In genomic region chr17:7572588-7573323, GRCh38 we compare ENCODE assay signal across 2 cellular contexts.
TF ChIP-seq lines count a peak whose summit lies in the region.

No MANE protein-coding gene starts in this region.

TF ChIP-seq in HCT116, 20 proteins besides CTCF, POLR2A, EP300 and RAD21 (continued from another document):
- no peak for TF ChIP-seq REST (IDR thresholded peaks at IDR 0.05; ENCODE audit: low read depth)
- no peak for TF ChIP-seq TCF7L2 (IDR thresholded peaks at IDR 0.05; ENCODE audit: borderline replicate concordance, extremely low read depth, insufficient read depth, insufficient read length)
- TF ChIP-seq JUND (IDR thresholded peaks at IDR 0.05): 0 out of 2 replicates have a peak, but pooled peaks have one; percentile 43
- TF ChIP-seq SIN3A (IDR thresholded peaks at IDR 0.05; ENCODE audit: low read depth): peak; percentile 96
- TF ChIP-seq SP1 (IDR thresholded peaks at IDR 0.05; ENCODE audit: low read depth): peak; percentile 100
- peak; percentile 99 for TF ChIP-seq POLR2AphosphoS5 (IDR thresholded peaks at IDR 0.05; ENCODE audit: low read depth, low read length)
- TF ChIP-seq EGR1 (IDR thresholded peaks at IDR 0.05; ENCODE audit: low read depth): peak; percentile 14; the same call in 1 of the 2 replicates
- TF ChIP-seq FOSL1 (IDR thresholded peaks at IDR 0.05; ENCODE audit: low read depth): no peak

TF ChIP-seq in SK-N-SH, 30 proteins besides CTCF, POLR2A, EP300 and RAD21:
- TF ChIP-seq REST (IDR thresholded peaks at IDR 0.05; ENCODE audit: low read depth, low read length) (peak; percentile 63; the same call in 1 of the 2 replicates), MXI1 (IDR thresholded peaks at IDR 0.05; ENCODE audit: low read depth, low read length) (no peak; the same call in 1 of the 2 replicates), CHD2 (IDR thresholded peaks at IDR 0.05; ENCODE audit: low read length, partially characterized antibody) (peak; percentile 96), FOXJ3 (CRISPR knock-in tag; IDR thresholded peaks at IDR 0.05) (no peak), TEAD4 (IDR thresholded peaks at IDR 0.05; ENCODE audit: borderline replicate concordance, insufficient read depth) (0 out of 2 replicates have a peak, but pooled peaks have one; percentile 7), EZH2phosphoT487 (IDR thresholded peaks at IDR 0.05; ENCODE audit: borderline replicate concordance, low read depth) (no peak), ELF1 (IDR thresholded peaks at IDR 0.05) (no peak), POLR2AphosphoS5 (IDR thresholded peaks at IDR 0.05; ENCODE audit: low read depth, low read length) (peak; percentile 99), SIN3A (IDR thresholded peaks at IDR 0.05; ENCODE audit: borderline replicate concordance, low read depth, low read length) (peak; percentile 95), TAF1 (IDR thresholded peaks at IDR 0.05; ENCODE audit: borderline replicate concordance, low read depth, low read length) (peak; percentile 92), RCOR1 (IDR thresholded peaks at IDR 0.05; ENCODE audit: low read length) (no peak; the same call in 1 of the 2 replicates), NFIC (IDR thresholded peaks at IDR 0.05; ENCODE audit: borderline replicate concordance) (no peak), YY1 (IDR thresholded peaks at IDR 0.05; ENCODE audit: low read depth) (peak; percentile 92), MAX (IDR thresholded peaks at IDR 0.05; ENCODE audit: low read depth) (no peak), RFX5 (IDR thresholded peaks at IDR 0.05; ENCODE audit: low read length) (no peak), GABPA (IDR thresholded peaks at IDR 0.05; ENCODE audit: low read depth) (peak; percentile 91), FOSL2 (IDR thresholded peaks at IDR 0.05; ENCODE audit: borderline replicate concordance, low read depth) (no peak; the same call in 1 of the 2 replicates), TCF12 (IDR thresholded peaks at IDR 0.05) (peak; percentile 11; the same call in 1 of the 2 replicates), MEF2A (IDR thresholded peaks at IDR 0.05; ENCODE audit: borderline replicate concordance, low read depth) (no peak)
- TF ChIP-seq, protein P1, sequence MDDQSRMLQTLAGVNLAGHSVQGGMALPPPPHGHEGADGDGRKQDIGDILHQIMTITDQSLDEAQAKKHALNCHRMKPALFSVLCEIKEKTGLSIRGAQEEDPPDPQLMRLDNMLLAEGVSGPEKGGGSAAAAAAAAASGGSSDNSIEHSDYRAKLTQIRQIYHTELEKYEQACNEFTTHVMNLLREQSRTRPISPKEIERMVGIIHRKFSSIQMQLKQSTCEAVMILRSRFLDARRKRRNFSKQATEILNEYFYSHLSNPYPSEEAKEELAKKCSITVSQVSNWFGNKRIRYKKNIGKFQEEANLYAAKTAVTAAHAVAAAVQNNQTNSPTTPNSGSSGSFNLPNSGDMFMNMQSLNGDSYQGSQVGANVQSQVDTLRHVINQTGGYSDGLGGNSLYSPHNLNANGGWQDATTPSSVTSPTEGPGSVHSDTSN (IDR thresholded peaks at IDR 0.05): peak; percentile 100
- TF ChIP-seq, protein P2, sequence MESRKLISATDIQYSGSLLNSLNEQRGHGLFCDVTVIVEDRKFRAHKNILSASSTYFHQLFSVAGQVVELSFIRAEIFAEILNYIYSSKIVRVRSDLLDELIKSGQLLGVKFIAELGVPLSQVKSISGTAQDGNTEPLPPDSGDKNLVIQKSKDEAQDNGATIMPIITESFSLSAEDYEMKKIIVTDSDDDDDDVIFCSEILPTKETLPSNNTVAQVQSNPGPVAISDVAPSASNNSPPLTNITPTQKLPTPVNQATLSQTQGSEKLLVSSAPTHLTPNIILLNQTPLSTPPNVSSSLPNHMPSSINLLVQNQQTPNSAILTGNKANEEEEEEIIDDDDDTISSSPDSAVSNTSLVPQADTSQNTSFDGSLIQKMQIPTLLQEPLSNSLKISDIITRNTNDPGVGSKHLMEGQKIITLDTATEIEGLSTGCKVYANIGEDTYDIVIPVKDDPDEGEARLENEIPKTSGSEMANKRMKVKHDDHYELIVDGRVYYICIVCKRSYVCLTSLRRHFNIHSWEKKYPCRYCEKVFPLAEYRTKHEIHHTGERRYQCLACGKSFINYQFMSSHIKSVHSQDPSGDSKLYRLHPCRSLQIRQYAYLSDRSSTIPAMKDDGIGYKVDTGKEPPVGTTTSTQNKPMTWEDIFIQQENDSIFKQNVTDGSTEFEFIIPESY (IDR thresholded peaks at IDR 0.05; ENCODE audit: borderline replicate concordance, low read depth): peak; percentile 72; the same call in 1 of the 2 replicates
- TF ChIP-seq, protein P3, sequence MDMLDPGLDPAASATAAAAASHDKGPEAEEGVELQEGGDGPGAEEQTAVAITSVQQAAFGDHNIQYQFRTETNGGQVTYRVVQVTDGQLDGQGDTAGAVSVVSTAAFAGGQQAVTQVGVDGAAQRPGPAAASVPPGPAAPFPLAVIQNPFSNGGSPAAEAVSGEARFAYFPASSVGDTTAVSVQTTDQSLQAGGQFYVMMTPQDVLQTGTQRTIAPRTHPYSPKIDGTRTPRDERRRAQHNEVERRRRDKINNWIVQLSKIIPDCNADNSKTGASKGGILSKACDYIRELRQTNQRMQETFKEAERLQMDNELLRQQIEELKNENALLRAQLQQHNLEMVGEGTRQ (IDR thresholded peaks at IDR 0.05; ENCODE audit: borderline replicate concordance, low read depth, low read length): no peak
- TF ChIP-seq, protein P4, sequence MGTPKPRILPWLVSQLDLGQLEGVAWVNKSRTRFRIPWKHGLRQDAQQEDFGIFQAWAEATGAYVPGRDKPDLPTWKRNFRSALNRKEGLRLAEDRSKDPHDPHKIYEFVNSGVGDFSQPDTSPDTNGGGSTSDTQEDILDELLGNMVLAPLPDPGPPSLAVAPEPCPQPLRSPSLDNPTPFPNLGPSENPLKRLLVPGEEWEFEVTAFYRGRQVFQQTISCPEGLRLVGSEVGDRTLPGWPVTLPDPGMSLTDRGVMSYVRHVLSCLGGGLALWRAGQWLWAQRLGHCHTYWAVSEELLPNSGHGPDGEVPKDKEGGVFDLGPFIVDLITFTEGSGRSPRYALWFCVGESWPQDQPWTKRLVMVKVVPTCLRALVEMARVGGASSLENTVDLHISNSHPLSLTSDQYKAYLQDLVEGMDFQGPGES (IDR thresholded peaks at IDR 0.05; ENCODE audit: low read depth, low read length): peak; percentile 97
